Comparison of ENCODE assay signal across 10 cellular contexts in genomic region chr7:124031919-124032318, GRCh38. TPM values are rescaled to one million over a fixed set of nuclear protein-coding genes. Genes with fewer than 3 reads are reported as not detected.
DNase-seq lines count a peak whose midpoint lies in the region; ATAC-seq and TF ChIP-seq lines count a peak whose summit lies in the region.
"Had no signal": no experiment of that assay in that cellular context is flagged by ENCODE, and none has a peak within 500 bp of the region (broad histone marks: within the 10 kb centered on the region; RNA-seq: fewer than 3 reads in every experiment).

No MANE protein-coding gene starts in this region.

- no peak overlapping the region for H4K8ac ChIP-seq in mesendoderm (ENCODE audit: low read depth, low read length)

- ATAC-seq in natural killer cell treated with Interleukin-12 subunit alpha and Interleukin-12 subunit beta and Interleukin-15 and Interleukin-18, amount 100 ng/mL, for 72 hours = no peak
- ATAC-seq in natural killer cell (no peak), HG02973 (IDR thresholded peaks at IDR 0.05; ENCODE audit: unreplicated experiment) (no peak), GM21717 (IDR thresholded peaks at IDR 0.05; ENCODE audit: unreplicated experiment) (no peak), GM19463 (IDR thresholded peaks at IDR 0.05; ENCODE audit: unreplicated experiment) (no peak)

- H3K79me2 ChIP-seq in mesendoderm (ENCODE audit: control insufficient read depth, insufficient read depth, low read length) = no peaks in the 10 kb centered on the region

- no peak overlapping the region for H2BK5ac ChIP-seq in mesendoderm (ENCODE audit: low read length)

- peak overlapping the region; percentile 74 for H3K4me2 ChIP-seq in mesendoderm (ENCODE audit: low read length)

- H3K4me1 Mint-ChIP-seq in natural killer cell treated with Interleukin-12 subunit alpha and Interleukin-12 subunit beta and Interleukin-15 and Interleukin-18, amount 100 ng/mL, for 72 hours (ENCODE audit: low read depth in 2 of 2) = peaks cover 3 to 4% of the 10 kb centered on the region in 2 donors
- peaks cover 0 to 5% of the 10 kb centered on the region in 2 donors for H3K4me1 Mint-ChIP-seq in natural killer cell

- no peak for DNase-seq in natural killer cell treated with Interleukin-12 subunit alpha and Interleukin-12 subunit beta and Interleukin-15 and Interleukin-18, amount 100 ng/mL, for 72 hours (ENCODE audit: low spot score)
- DNase-seq in natural killer cell = no peak
- DNase-seq in ascending aorta (ENCODE audit: low spot score in 2 of 2) = no peak
- peak; percentile 44 for DNase-seq in mesendoderm
- no peak for DNase-seq in DMS114 treated with DMSO at 0.1 percent for 48 hours (lab: John Stamatoyannopoulos, UW; ENCODE audit: unreplicated experiment)

- H2AK5ac ChIP-seq in mesendoderm (ENCODE audit: low read length) = no peak overlapping the region

- H3K79me1 ChIP-seq in mesendoderm (ENCODE audit: low read length) = no peaks in the 10 kb centered on the region

- WGBS in mesendoderm (ENCODE audit: extremely low coverage, insufficient coverage, low lambda C conversion rate) = no CpG with 5 or more reads among the region's 22 CpGs

- H3K4me1 ChIP-seq in ascending aorta (peaks cover 5 to 8% of the 10 kb centered on the region in 2 donors), mesendoderm (ENCODE audit: control insufficient read depth, low read depth, low read length) (no peaks in the 10 kb centered on the region)

- no peak overlapping the region for H3K27ac ChIP-seq in ascending aorta
- peak overlapping the region; percentile 25 for H3K27ac ChIP-seq in mesendoderm (ENCODE audit: low read depth, low read length)

- peak overlapping the region; percentile 91 for H3K56ac ChIP-seq in mesendoderm (ENCODE audit: low read length)

- peak overlapping the region; percentile 76 for H3K9ac ChIP-seq in mesendoderm (ENCODE audit: low read length)

- no peaks in the 10 kb centered on the region for H3K36me3 ChIP-seq in ascending aorta
- no peaks in the 10 kb centered on the region for H3K36me3 ChIP-seq in mesendoderm (ENCODE audit: control insufficient read depth, insufficient read depth, low read length)

- H3K36me3 Mint-ChIP-seq in natural killer cell treated with Interleukin-12 subunit alpha and Interleukin-12 subunit beta and Interleukin-15 and Interleukin-18, amount 100 ng/mL, for 72 hours = peaks cover 5% of the 10 kb centered on the region
- no peaks in the 10 kb centered on the region for H3K36me3 Mint-ChIP-seq in natural killer cell

- H4K5ac ChIP-seq in mesendoderm (ENCODE audit: low read length) = no peak overlapping the region

- H3K27me3 ChIP-seq in ascending aorta = peaks cover 7% of the 10 kb centered on the region
- no peaks in the 10 kb centered on the region for H3K27me3 ChIP-seq in mesendoderm (ENCODE audit: insufficient read depth, low read length, poor library complexity)

- H3K4ac ChIP-seq in mesendoderm (ENCODE audit: low read depth, low read length) = no peak overlapping the region

- peak overlapping the region; percentile 70 for H3K23ac ChIP-seq in mesendoderm (ENCODE audit: low read length)

- peak overlapping the region; percentile 57 for H3K4me3 Mint-ChIP-seq in natural killer cell treated with Interleukin-12 subunit alpha and Interleukin-12 subunit beta and Interleukin-15 and Interleukin-18, amount 100 ng/mL, for 72 hours
- no peak overlapping the region for H3K4me3 Mint-ChIP-seq in natural killer cell

- no peak overlapping the region for H2BK15ac ChIP-seq in mesendoderm (replicated peaks; ENCODE audit: low read depth)

- H3K9me3 ChIP-seq in ascending aorta = no peaks in the 10 kb centered on the region
- H3K9me3 ChIP-seq: mucosa of descending colon had no signal

- intact Hi-C loops in natural killer cell (cut with micrococcal nuclease) (no loop called here), ascending aorta (cut with DNase I) (no loop called here)

- H3K27me3 Mint-ChIP-seq in natural killer cell treated with Interleukin-12 subunit alpha and Interleukin-12 subunit beta and Interleukin-15 and Interleukin-18, amount 100 ng/mL, for 72 hours = peaks cover 26 to 46% of the 10 kb centered on the region in 2 donors
- peaks cover 23 to 59% of the 10 kb centered on the region in 2 donors for H3K27me3 Mint-ChIP-seq in natural killer cell (ENCODE audit: low read depth in 2 of 2)

- no peak overlapping the region for H3K18ac ChIP-seq in mesendoderm (ENCODE audit: low read length)

- H3K9me3 Mint-ChIP-seq in natural killer cell treated with Interleukin-12 subunit alpha and Interleukin-12 subunit beta and Interleukin-15 and Interleukin-18, amount 100 ng/mL, for 72 hours = no peaks in the 10 kb centered on the region
- peaks cover 0 to 2% of the 10 kb centered on the region in 2 donors for H3K9me3 Mint-ChIP-seq in natural killer cell

- H3K4me3 ChIP-seq in ascending aorta = peak overlapping the region; percentile 53 to 72
- peak overlapping the region; percentile 27 for H3K4me3 ChIP-seq in mesendoderm (ENCODE audit: low read length)
- H3K4me3 ChIP-seq: mucosa of descending colon had no signal

- TF ChIP-seq CTCF in natural killer cell (IDR thresholded peaks at IDR 0.05) = no peak
- no peak for TF ChIP-seq CTCF in ascending aorta (IDR thresholded peaks at IDR 0.05)

- no peak overlapping the region for H3K27ac Mint-ChIP-seq in natural killer cell treated with Interleukin-12 subunit alpha and Interleukin-12 subunit beta and Interleukin-15 and Interleukin-18, amount 100 ng/mL, for 72 hours
- no peak overlapping the region for H3K27ac Mint-ChIP-seq in natural killer cell

- H2BK120ac ChIP-seq in mesendoderm (ENCODE audit: low read depth, low read length) = peak overlapping the region; percentile 8

RNA-seq across cellular contexts. Expression of gene TMEM229A, which starts 0.9 kb away (rescaled TPM):
- not detected for total RNA-seq in natural killer cell treated with Interleukin-12 subunit alpha and Interleukin-12 subunit beta and Interleukin-15 and Interleukin-18, amount 100 ng/mL, for 72 hours
- total RNA-seq in natural killer cell = not detected
- not detected for total RNA-seq in ascending aorta
- polyA plus RNA-seq in mesendoderm (2013, experiment 1 of 2) = 2.0 TPM
- polyA plus RNA-seq in mesendoderm (2013, experiment 2 of 2) = 2.4 TPM
- total RNA-seq: HT1080 had no signal
